In genomic region chr3:124032351-124032880, GRCh38 we compare ENCODE assay signal across 9 cellular contexts. TPM values are rescaled to one million over a fixed set of nuclear protein-coding genes. Genes with fewer than 3 reads are reported as not detected.
DNase-seq lines count a peak whose midpoint lies in the region; ATAC-seq, FAIRE-seq and TF ChIP-seq lines count a peak whose summit lies in the region.
"Had no signal": no experiment of that assay in that cellular context is flagged by ENCODE, and none has a peak within 500 bp of the region (broad histone marks: within the 10 kb centered on the region; RNA-seq: fewer than 3 reads in every experiment).

No MANE protein-coding gene starts in this region.

- H3K36me3 Mint-ChIP-seq in endodermal cell (ENCODE audit: low read depth) = no peaks in the 10 kb centered on the region

- H3K27ac ChIP-seq in 22Rv1 (peak overlapping the region; percentile 32; the same call in 1 of the 2 replicates), Peyer's patch (peak overlapping the region; percentile 64 to 81 (median 66)), endodermal cell (ENCODE audit: low read depth, low read length) (peak overlapping the region; percentile 94)
- H3K27ac ChIP-seq: epithelial cell of prostate had no signal

- intact Hi-C loops in mucosa of descending colon (cut with DNase I, micrococcal nuclease) = no loop called here

- H3K9me3 ChIP-seq in Peyer's patch (no peaks in the 10 kb centered on the region), endodermal cell (ENCODE audit: control insufficient read depth, low read length) (no peaks in the 10 kb centered on the region), mucosa of descending colon (no peaks in the 10 kb centered on the region)

- FAIRE-seq in urothelium cell line (lab: Jason Lieb, UNC) = no peak

- H3K36me3 ChIP-seq in H7 (replicated peaks; ENCODE audit: control insufficient read depth, insufficient read depth, low read length) = no peaks in the 10 kb centered on the region
- no peaks in the 10 kb centered on the region for H3K36me3 ChIP-seq in Peyer's patch
- no peaks in the 10 kb centered on the region for H3K36me3 ChIP-seq in endodermal cell (ENCODE audit: control insufficient read depth, insufficient read depth, low read length)
- H3K36me3 ChIP-seq in mucosa of descending colon (ENCODE audit: low read depth) = no peaks in the 10 kb centered on the region

- DNase-seq in H7 = peak; percentile 58
- no peak for DNase-seq in Peyer's patch
- no peak for DNase-seq in endodermal cell
- DNase-seq in mucosa of descending colon = peak in 2 of 3 donors; percentile 44
- DNase-seq in urothelium cell line (ENCODE audit: low spot score) = peak; percentile 60

- peaks cover 48% of the 10 kb centered on the region for H3K27me3 Mint-ChIP-seq in endodermal cell (ENCODE audit: insufficient read depth)

- H3K27me3 ChIP-seq in H7 (ENCODE audit: control insufficient read depth, insufficient read depth, low read length) (peaks cover 38% of the 10 kb centered on the region), Peyer's patch (peaks cover 0 to 8% of the 10 kb centered on the region in 2 donors), endodermal cell (ENCODE audit: control insufficient read depth, insufficient read depth, low read length, poor library complexity, severe bottlenecking) (peaks cover 65% of the 10 kb centered on the region)

- H3K9ac ChIP-seq in endodermal cell (ENCODE audit: extremely low read depth, low read length, poor library complexity, severe bottlenecking) = peak overlapping the region; percentile 60

- peak overlapping the region; percentile 81 for H3K27ac Mint-ChIP-seq in endodermal cell

- TF ChIP-seq CTCF in 22Rv1 (IDR thresholded peaks at IDR 0.05) = no peak
- no peak for TF ChIP-seq CTCF in Peyer's patch (IDR thresholded peaks at IDR 0.05)
- TF ChIP-seq CTCF in endodermal cell (conservative IDR thresholded peaks at IDR 0.05) = no peak
- TF ChIP-seq CTCF in mucosa of descending colon (IDR thresholded peaks at IDR 0.05) = no peak

- no peak for TF ChIP-seq POLR2A in Peyer's patch (IDR thresholded peaks at IDR 0.05)

- peaks cover 11% of the 10 kb centered on the region for H3K4me1 Mint-ChIP-seq in endodermal cell

- ATAC-seq in mucosa of descending colon = peak; percentile 19
- ATAC-seq in HG03460 (IDR thresholded peaks at IDR 0.05; ENCODE audit: unreplicated experiment) = no peak
- no peak for ATAC-seq in GM19397 (IDR thresholded peaks at IDR 0.05; ENCODE audit: unreplicated experiment)

- H3K4me3 Mint-ChIP-seq in endodermal cell = peak overlapping the region; percentile 75

- WGBS in endodermal cell (ENCODE audit: insufficient coverage in 1 of 2, insufficient read length in 1 of 2), 2 experiments = 5 to 10% methylated on average over 11 to 29 of the region's 29 CpGs

- H3K4me1 ChIP-seq in Peyer's patch (peaks cover 0 to 7% (median 0%) of the 10 kb centered on the region in 4 donors), endodermal cell (ENCODE audit: control insufficient read depth, insufficient read depth, low read length) (no peaks in the 10 kb centered on the region), mucosa of descending colon (ENCODE audit: low read depth) (peaks cover 4% of the 10 kb centered on the region)

- no peaks in the 10 kb centered on the region for H3K9me3 Mint-ChIP-seq in endodermal cell

- H3K4me3 ChIP-seq in H7 (ENCODE audit: insufficient read depth, low read depth, low read length) (peak overlapping the region; percentile 78), Peyer's patch (peak overlapping the region; percentile 55 to 81 (median 64)), endodermal cell (ENCODE audit: low read length) (peak overlapping the region; percentile 79), mucosa of descending colon (peak overlapping the region; percentile 54)

RNA-seq across cellular contexts. Expression of gene KALRN, which starts 0.8 kb away (rescaled TPM):
- total RNA-seq in H7 (2014; rRNA removed; shearing (Covaris generic)) = 4.1 and 5.1 TPM in 2 replicates
- 10 to 100 TPM; 65.3 to 77.1 (median 70.3) TPM for total RNA-seq in Peyer's patch
- 10 to 100 TPM; 17.2 to 18.4 TPM for total RNA-seq in endodermal cell
- polyA plus RNA-seq in endodermal cell (2013, experiment 1 of 2) = 24.4 TPM
- 28.6 TPM for polyA plus RNA-seq in endodermal cell (2013, experiment 2 of 2)
- total RNA-seq in mucosa of descending colon = 10 to 100 TPM; 35.4 to 78.3 (median 73.5) TPM

RNA-seq across cellular contexts. Expression of gene ROPN1, which starts 40.5 kb away (rescaled TPM):
- not detected in 2 replicates for total RNA-seq in H7 (2014; rRNA removed; shearing (Covaris generic))
- total RNA-seq in Peyer's patch (not detected), endodermal cell (not detected), mucosa of descending colon (1 to 10 TPM in 1 of 3 donors, under 1 TPM in 2; 0.41 to 2.0 (median 0.58) TPM)
- not detected for polyA plus RNA-seq in endodermal cell (2013, experiment 1 of 2)
- not detected for polyA plus RNA-seq in endodermal cell (2013, experiment 2 of 2)

Comparison
In these comparisons a context has a peak if more than half of its experiments do, and no peak if none do; other contexts are left out.
1. H3K27ac ChIP-seq: peak in every context shown above with its lines; median percentile 94 in endodermal cell; 66 in Peyer's patch; 32 in 22Rv1.
2. DNase-seq: peak in H7 (single experiment), mucosa of descending colon (2 of 3) and urothelium cell line (single experiment); none in Peyer's patch (0 of 3) and endodermal cell (single experiment).
3. Peak in every context shown above with its lines, with median percentiles within 50 percentile points of each other: H3K4me3 ChIP-seq.